16 cellular contexts compared by ENCODE assay signal in genomic region chr10:1394155-1394912, GRCh38.
DNase-seq lines count a peak whose midpoint lies in the region; ATAC-seq and TF ChIP-seq lines count a peak whose summit lies in the region.
"Had no signal": no experiment of that assay in that cellular context is flagged by ENCODE, and none has a peak within 500 bp of the region (broad histone marks: within the 10 kb centered on the region; RNA-seq: fewer than 3 reads in every experiment).

No MANE protein-coding gene starts in this region.

- intact Hi-C loops in sciatic nerve (cut with DNase I) (no loop called here), mucosa of descending colon (cut with DNase I, micrococcal nuclease) (no loop called here), CD14-positive monocyte (cut with micrococcal nuclease) (no loop called here)

- TF ChIP-seq CTCF in endothelial cell (IDR thresholded peaks at IDR 0.05; ENCODE audit: unreplicated experiment) (no peak), mucosa of descending colon (IDR thresholded peaks at IDR 0.05) (no peak), CD14-positive monocyte (IDR thresholded peaks at IDR 0.05) (no peak)

- no peaks in the 10 kb centered on the region for H3K9me3 ChIP-seq in mucosa of descending colon
- H3K9me3 ChIP-seq: BLaER1 treated with 17β-estradiol and CSF1 and Interleukin-3, amounts not matched to agents 10 nM and 100 nM had no signal

- H3K4me1 ChIP-seq in mucosa of descending colon (ENCODE audit: low read depth), result no peaks in the 10 kb centered on the region
- H3K4me1 ChIP-seq: BLaER1 treated with 17β-estradiol and CSF1 and Interleukin-3, amounts not matched to agents 10 nM and 100 nM had no signal

- H3K27me3 Mint-ChIP-seq in stimulated activated naive CD8-positive, alpha-beta T cell treated with anti-CD3 and anti-CD28 coated beads, Interleukin-15, amount 100 ng/mL, for 72 hours, result no peaks in the 10 kb centered on the region
- no peaks in the 10 kb centered on the region for H3K27me3 Mint-ChIP-seq in endothelial cell (ENCODE audit: unreplicated experiment)
- peaks cover 0 to 4% (median 2%) of the 10 kb centered on the region in 3 donors for H3K27me3 Mint-ChIP-seq in CD14-positive monocyte (ENCODE audit: low read depth in 3 of 3)
- H3K27me3 Mint-ChIP-seq: CD8-positive, alpha-beta memory T cell had no signal

- H3K4me3 ChIP-seq in mucosa of descending colon, result no peak overlapping the region
- H3K4me3 ChIP-seq: BLaER1 treated with 17β-estradiol and CSF1 and Interleukin-3, amounts not matched to agents 10 nM and 100 nM had no signal

- H3K36me3 Mint-ChIP-seq in endothelial cell (ENCODE audit: low read depth, unreplicated experiment), result no peaks in the 10 kb centered on the region
- H3K36me3 Mint-ChIP-seq in CD14-positive monocyte, result no peaks in the 10 kb centered on the region
- H3K36me3 Mint-ChIP-seq: CD8-positive, alpha-beta memory T cell had no signal

- H3K9me3 Mint-ChIP-seq in stimulated activated naive CD8-positive, alpha-beta T cell treated with anti-CD3 and anti-CD28 coated beads, Interleukin-15, amount 100 ng/mL, for 72 hours, result no peaks in the 10 kb centered on the region
- H3K9me3 Mint-ChIP-seq in endothelial cell (ENCODE audit: unreplicated experiment), result no peaks in the 10 kb centered on the region
- no peaks in the 10 kb centered on the region for H3K9me3 Mint-ChIP-seq in CD14-positive monocyte
- H3K9me3 Mint-ChIP-seq: CD8-positive, alpha-beta memory T cell had no signal

- H3K4me1 Mint-ChIP-seq in stimulated activated naive CD8-positive, alpha-beta T cell treated with anti-CD3 and anti-CD28 coated beads, Interleukin-15, amount 100 ng/mL, for 72 hours, result no peaks in the 10 kb centered on the region
- H3K4me1 Mint-ChIP-seq in endothelial cell (ENCODE audit: unreplicated experiment), result peaks cover 6% of the 10 kb centered on the region
- H3K4me1 Mint-ChIP-seq in CD14-positive monocyte, result no peaks in the 10 kb centered on the region
- H3K4me1 Mint-ChIP-seq: CD8-positive, alpha-beta memory T cell had no signal

- no peak overlapping the region for H3K4me3 Mint-ChIP-seq in stimulated activated naive CD8-positive, alpha-beta T cell treated with anti-CD3 and anti-CD28 coated beads, Interleukin-15, amount 100 ng/mL, for 72 hours
- H3K4me3 Mint-ChIP-seq in endothelial cell (ENCODE audit: unreplicated experiment), result no peak overlapping the region
- no peak overlapping the region for H3K4me3 Mint-ChIP-seq in CD14-positive monocyte
- H3K4me3 Mint-ChIP-seq: CD8-positive, alpha-beta memory T cell; HFFc6 had no signal

- H3K36me3 ChIP-seq in mucosa of descending colon (ENCODE audit: low read depth), result no peaks in the 10 kb centered on the region
- H3K36me3 ChIP-seq: BLaER1 treated with 17β-estradiol and CSF1 and Interleukin-3, amounts not matched to agents 10 nM and 100 nM had no signal

- DNase-seq in stimulated activated naive CD8-positive, alpha-beta T cell treated with anti-CD3 and anti-CD28 coated beads, Interleukin-15, amount 100 ng/mL, for 72 hours, result no peak
- no peak for DNase-seq in stimulated activated naive CD8-positive, alpha-beta T cell treated with anti-CD3 and anti-CD28 coated beads, Interleukin-15, Interleukin-2, amounts not matched to agents 100 U/mL and 50 U/mL, for 24 hours
- peak; percentile 2 for DNase-seq in endothelial cell (ENCODE audit: low spot score)
- peak; percentile 28 for DNase-seq in sciatic nerve (ENCODE audit: low spot score)
- DNase-seq in mucosa of descending colon, result no peak
- no peak for DNase-seq in CD14-positive monocyte (ENCODE audit: low spot score)
- DNase-seq: CD8-positive, alpha-beta memory T cell; HFFc6; MV-4-11; NCI-H1694 treated with DMSO at 0.1 percent for 48 hours; NCI-H510A treated with DMSO at 0.1 percent for 48 hours; NCI-H774; OCI-M1; Right ventricle myocardium superior had no signal

- H3K27ac Mint-ChIP-seq in stimulated activated naive CD8-positive, alpha-beta T cell treated with anti-CD3 and anti-CD28 coated beads, Interleukin-15, amount 100 ng/mL, for 72 hours, result no peak overlapping the region
- H3K27ac Mint-ChIP-seq in endothelial cell (ENCODE audit: unreplicated experiment) (no peak overlapping the region), CD14-positive monocyte (no peak overlapping the region)
- H3K27ac Mint-ChIP-seq: CD8-positive, alpha-beta memory T cell; HFFc6 had no signal

- ATAC-seq in stimulated activated naive CD8-positive, alpha-beta T cell treated with anti-CD3 and anti-CD28 coated beads, Interleukin-15, amount 100 ng/mL, for 72 hours, result peak; percentile 33
- no peak for ATAC-seq in stimulated activated naive CD8-positive, alpha-beta T cell treated with anti-CD3 and anti-CD28 coated beads, Interleukin-15, Interleukin-2, amounts not matched to agents 100 U/mL and 50 U/mL, for 24 hours
- ATAC-seq in sciatic nerve, result no peak
- ATAC-seq in mucosa of descending colon, result no peak
- ATAC-seq in HG02798 (IDR thresholded peaks at IDR 0.05; ENCODE audit: poor library complexity, unreplicated experiment), result no peak

Comparison
In these comparisons a context has a peak if more than half of its experiments do, and no peak if none do; other contexts are left out.
1. DNase-seq: peak in endothelial cell (single experiment) and sciatic nerve (single experiment); none in stimulated activated naive CD8-positive, alpha-beta T cell treated with anti-CD3 and anti-CD28 coated beads, Interleukin-15, amount 100 ng/mL, for 72 hours (0 of 2), stimulated activated naive CD8-positive, alpha-beta T cell treated with anti-CD3 and anti-CD28 coated beads, Interleukin-15, Interleukin-2, amounts not matched to agents 100 U/mL and 50 U/mL, for 24 hours (single experiment), mucosa of descending colon (0 of 3) and CD14-positive monocyte (single experiment).